In the genomic region with DNA sequence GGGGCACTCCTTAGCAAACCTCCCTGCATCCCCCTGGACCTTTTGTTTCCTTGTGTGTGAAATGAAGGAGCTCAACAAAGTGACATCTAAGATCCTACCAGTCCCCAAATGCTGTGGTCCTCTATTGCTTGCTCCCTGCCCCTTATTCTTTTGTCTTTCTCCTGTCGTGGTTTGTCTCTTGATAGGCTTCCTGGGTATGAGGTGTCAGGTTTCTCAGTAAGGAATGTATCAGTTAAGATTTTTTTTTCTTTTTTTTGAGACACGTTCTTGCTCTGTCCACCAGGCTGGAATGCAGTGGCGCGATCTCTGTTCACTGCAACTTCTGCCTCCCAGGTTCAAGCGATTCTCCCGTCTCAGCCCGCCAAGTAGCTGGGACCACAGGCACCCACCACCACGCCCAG, we compare ENCODE assay signal across 1 cellular context.
TF ChIP-seq lines count a peak whose summit lies in the region.

No MANE protein-coding gene starts in this region.

TF ChIP-seq in IMR-90, 13 proteins besides CTCF, POLR2A, EP300 and RAD21:
- TF ChIP-seq, protein P1, sequence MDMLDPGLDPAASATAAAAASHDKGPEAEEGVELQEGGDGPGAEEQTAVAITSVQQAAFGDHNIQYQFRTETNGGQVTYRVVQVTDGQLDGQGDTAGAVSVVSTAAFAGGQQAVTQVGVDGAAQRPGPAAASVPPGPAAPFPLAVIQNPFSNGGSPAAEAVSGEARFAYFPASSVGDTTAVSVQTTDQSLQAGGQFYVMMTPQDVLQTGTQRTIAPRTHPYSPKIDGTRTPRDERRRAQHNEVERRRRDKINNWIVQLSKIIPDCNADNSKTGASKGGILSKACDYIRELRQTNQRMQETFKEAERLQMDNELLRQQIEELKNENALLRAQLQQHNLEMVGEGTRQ (IDR thresholded peaks at IDR 0.05; ENCODE audit: low read depth, low read length), result no peak
